In genomic region chr1:91891486-91891885, GRCh38 we compare ENCODE assay signal across 1 cellular context.
TF ChIP-seq lines count a peak whose summit lies in the region.

No MANE protein-coding gene starts in this region.

TF ChIP-seq in HepG2, 621 proteins besides CTCF, POLR2A, EP300 and RAD21:
- TF ChIP-seq PHF21A (CRISPR knock-in tag; IDR thresholded peaks at IDR 0.05) (no peak), CEBPB (IDR thresholded peaks at IDR 0.05; ENCODE audit: borderline replicate concordance, low read depth, low read length) (peak; percentile 13; the same call in 1 of the 2 replicates)
